Comparison of ENCODE assay signal across 1 cellular context in genomic region chr3:133439563-133439962, GRCh38.
TF ChIP-seq lines count a peak whose summit lies in the region.

No MANE protein-coding gene starts in this region.

TF ChIP-seq in HepG2, 621 proteins besides CTCF, POLR2A, EP300 and RAD21:
- TF ChIP-seq, protein P1, sequence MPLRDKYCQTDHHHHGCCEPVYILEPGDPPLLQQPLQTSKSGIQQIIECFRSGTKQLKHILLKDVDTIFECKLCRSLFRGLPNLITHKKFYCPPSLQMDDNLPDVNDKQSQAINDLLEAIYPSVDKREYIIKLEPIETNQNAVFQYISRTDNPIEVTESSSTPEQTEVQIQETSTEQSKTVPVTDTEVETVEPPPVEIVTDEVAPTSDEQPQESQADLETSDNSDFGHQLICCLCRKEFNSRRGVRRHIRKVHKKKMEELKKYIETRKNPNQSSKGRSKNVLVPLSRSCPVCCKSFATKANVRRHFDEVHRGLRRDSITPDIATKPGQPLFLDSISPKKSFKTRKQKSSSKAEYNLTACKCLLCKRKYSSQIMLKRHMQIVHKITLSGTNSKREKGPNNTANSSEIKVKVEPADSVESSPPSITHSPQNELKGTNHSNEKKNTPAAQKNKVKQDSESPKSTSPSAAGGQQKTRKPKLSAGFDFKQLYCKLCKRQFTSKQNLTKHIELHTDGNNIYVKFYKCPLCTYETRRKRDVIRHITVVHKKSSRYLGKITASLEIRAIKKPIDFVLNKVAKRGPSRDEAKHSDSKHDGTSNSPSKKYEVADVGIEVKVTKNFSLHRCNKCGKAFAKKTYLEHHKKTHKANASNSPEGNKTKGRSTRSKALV (CRISPR knock-in tag; IDR thresholded peaks at IDR 0.05): no peak
- TF ChIP-seq NONO (IDR thresholded peaks at IDR 0.05) (no peak), NONO (CRISPR knock-in tag; conservative IDR thresholded peaks at IDR 0.05) (no peak), ZNF83 (CRISPR knock-in tag; IDR thresholded peaks at IDR 0.05; ENCODE audit: borderline replicate concordance) (no peak), IRF1 (CRISPR knock-in tag; IDR thresholded peaks at IDR 0.05; ENCODE audit: low read depth) (no peak), MNT (IDR thresholded peaks at IDR 0.05) (no peak), HDAC6 (IDR thresholded peaks at IDR 0.05; ENCODE audit: low read depth, low read length) (no peak), AKNA (CRISPR knock-in tag; IDR thresholded peaks at IDR 0.05; ENCODE audit: borderline replicate concordance) (no peak), FOXO1 (CRISPR knock-in tag; IDR thresholded peaks at IDR 0.05) (no peak), MTF1 (CRISPR knock-in tag; IDR thresholded peaks at IDR 0.05) (no peak)
- TF ChIP-seq, protein P2, sequence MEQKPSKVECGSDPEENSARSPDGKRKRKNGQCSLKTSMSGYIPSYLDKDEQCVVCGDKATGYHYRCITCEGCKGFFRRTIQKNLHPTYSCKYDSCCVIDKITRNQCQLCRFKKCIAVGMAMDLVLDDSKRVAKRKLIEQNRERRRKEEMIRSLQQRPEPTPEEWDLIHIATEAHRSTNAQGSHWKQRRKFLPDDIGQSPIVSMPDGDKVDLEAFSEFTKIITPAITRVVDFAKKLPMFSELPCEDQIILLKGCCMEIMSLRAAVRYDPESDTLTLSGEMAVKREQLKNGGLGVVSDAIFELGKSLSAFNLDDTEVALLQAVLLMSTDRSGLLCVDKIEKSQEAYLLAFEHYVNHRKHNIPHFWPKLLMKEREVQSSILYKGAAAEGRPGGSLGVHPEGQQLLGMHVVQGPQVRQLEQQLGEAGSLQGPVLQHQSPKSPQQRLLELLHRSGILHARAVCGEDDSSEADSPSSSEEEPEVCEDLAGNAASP (CRISPR knock-in tag; IDR thresholded peaks at IDR 0.05; ENCODE audit: borderline replicate concordance): no peak
